Comparison of ENCODE assay signal across 34 cellular contexts in the genomic region with DNA sequence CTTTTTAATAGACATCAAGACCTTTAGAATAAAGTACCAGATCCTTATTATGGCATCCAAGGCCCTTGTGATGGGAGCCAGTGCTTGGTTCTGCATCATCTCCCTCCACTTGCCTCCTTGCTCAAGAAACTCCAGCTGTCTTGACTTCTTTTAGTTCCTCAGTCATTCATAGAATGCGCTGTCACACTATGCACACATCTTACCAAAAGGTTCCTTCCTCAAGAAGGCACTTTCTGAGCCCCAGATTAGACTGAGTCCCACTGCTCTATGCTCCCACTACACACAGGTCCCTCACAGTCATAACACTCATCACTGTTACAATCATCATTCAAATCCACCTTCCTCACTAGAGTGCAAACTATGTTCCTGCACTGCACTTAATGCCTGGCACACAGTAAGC. TPM values are rescaled to one million over a fixed set of nuclear protein-coding genes. Genes with fewer than 3 reads are reported as not detected.
DNase-seq lines count a peak whose midpoint lies in the region; ATAC-seq and TF ChIP-seq lines count a peak whose summit lies in the region.
"Had no signal": no experiment of that assay in that cellular context is flagged by ENCODE, and none has a peak within 500 bp of the region (broad histone marks: within the 10 kb centered on the region; RNA-seq: fewer than 3 reads in every experiment).

No MANE protein-coding gene starts in this region.

- H2AFZ ChIP-seq in PC-9, result no peak overlapping the region

- no peaks in the 10 kb centered on the region for H4K20me1 ChIP-seq in PC-9 (ENCODE audit: insufficient read depth)

- H3K36me3 ChIP-seq in PC-9 (ENCODE audit: low read depth), result no peaks in the 10 kb centered on the region
- H3K36me3 ChIP-seq: BE2C, brain microvascular endothelial cell, gastroesophageal sphincter, ovary had no signal

- BruUV-seq in PC-9 (replicated peaks; lab: Mats Ljungman, UMichigan), result no TSS peak

- peak overlapping the region; percentile 27 for H3K4me3 Mint-ChIP-seq in dendritic cell treated with granulocyte-macrophage colony-stimulating factor and Interleukin-4, amounts not matched to agents 40 ng/mL and 50 ng/mL, for 4 days
- H3K4me3 Mint-ChIP-seq in mesothelial cell of epicardium, result no peak overlapping the region
- H3K4me3 Mint-ChIP-seq: activated CD4-positive, alpha-beta memory T cell treated with anti-CD3 and anti-CD28 coated beads for 36 hours; activated naive CD4-positive, alpha-beta T cell treated with anti-CD3 and anti-CD28 coated beads, Interleukin-2, amount 10 ng/mL, durations not matched to agents 7 days and 5 days; nephron; type B pancreatic cell had no signal

- intact Hi-C loops in dendritic cell treated with granulocyte-macrophage colony-stimulating factor and Interleukin-4, amounts not matched to agents 40 ng/mL and 50 ng/mL, for 4 days (cut with micrococcal nuclease), result loop anchor here (5.0 kb wide), 1 partner anchor 33 kb away; no protein-coding TSS in a partner anchor
- intact Hi-C loops in PC-9 (cut with micrococcal nuclease; ENCODE audit: unreplicated experiment), result no loop called here

- H3K9me3 Mint-ChIP-seq in dendritic cell treated with granulocyte-macrophage colony-stimulating factor and Interleukin-4, amounts not matched to agents 40 ng/mL and 50 ng/mL, for 4 days, result no peaks in the 10 kb centered on the region
- H3K9me3 Mint-ChIP-seq in mesothelial cell of epicardium, result no peaks in the 10 kb centered on the region
- H3K9me3 Mint-ChIP-seq: activated CD4-positive, alpha-beta memory T cell treated with anti-CD3 and anti-CD28 coated beads for 36 hours; activated naive CD4-positive, alpha-beta T cell treated with anti-CD3 and anti-CD28 coated beads, Interleukin-2, amount 10 ng/mL, durations not matched to agents 7 days and 5 days; nephron; type B pancreatic cell had no signal

- no peaks in the 10 kb centered on the region for H3K9me2 ChIP-seq in PC-9 (ENCODE audit: insufficient read depth)

- DNase-seq in CD1c-positive myeloid dendritic cell (ENCODE audit: extremely low spot score), result peak; percentile 39
- DNase-seq in PC-9, result no peak
- DNase-seq in hippocampal formation (lab: John Stamatoyannopoulos, UW), result no peak
- no peak for DNase-seq in mesothelial cell of epicardium (ENCODE audit: low spot score in 2 of 2, unreplicated experiment in 2 of 2)
- no peak for DNase-seq in NCI-H69 (lab: John Stamatoyannopoulos, UW)
- DNase-seq: activated CD4-positive, alpha-beta memory T cell treated with anti-CD3 and anti-CD28 coated beads for 36 hours; activated CD8-positive, alpha-beta memory T cell treated with anti-CD3 and anti-CD28 coated beads, Interleukin-2, amount 50 U/mL, for 4 hours; activated naive CD4-positive, alpha-beta T cell treated with anti-CD3 and anti-CD28 coated beads, Interleukin-2, amount 10 ng/mL, durations not matched to agents 7 days and 5 days; amygdala; BE2C; brain microvascular endothelial cell; H7; hypothalamus; MM.1S; mucosa of descending colon; NCI-H1417; NCI-H2081; NCI-H524 treated with DMSO at 0.1 percent for 48 hours; ovary; retina; Right ventricle myocardium superior; stimulated activated naive CD4-positive, alpha-beta T cell; T-helper 2 cell had no signal

- H3K79me2 ChIP-seq in PC-9 (ENCODE audit: low read depth), result no peaks in the 10 kb centered on the region

- no peaks in the 10 kb centered on the region for H3F3A ChIP-seq in PC-9 (ENCODE audit: insufficient read depth, low read depth)

- no peaks in the 10 kb centered on the region for H3K27me3 ChIP-seq in PC-9 (ENCODE audit: insufficient read depth, low read depth)
- H3K27me3 ChIP-seq: BE2C, brain microvascular endothelial cell, gastroesophageal sphincter, ovary had no signal

- no peaks in the 10 kb centered on the region for H3K36me3 Mint-ChIP-seq in dendritic cell treated with granulocyte-macrophage colony-stimulating factor and Interleukin-4, amounts not matched to agents 40 ng/mL and 50 ng/mL, for 4 days (ENCODE audit: low read depth)
- no peaks in the 10 kb centered on the region for H3K36me3 Mint-ChIP-seq in mesothelial cell of epicardium
- H3K36me3 Mint-ChIP-seq: activated CD4-positive, alpha-beta memory T cell treated with anti-CD3 and anti-CD28 coated beads for 36 hours; activated naive CD4-positive, alpha-beta T cell treated with anti-CD3 and anti-CD28 coated beads, Interleukin-2, amount 10 ng/mL, durations not matched to agents 7 days and 5 days; type B pancreatic cell had no signal

- CTCF ChIA-PET in PC-9 (lab: Charles Lee), result interaction anchor here (0.5 kb wide), 1 partner anchor 304 kb away, joined by 3 read pairs; no protein-coding TSS in a partner anchor

- no peaks in the 10 kb centered on the region for H3K27me3 Mint-ChIP-seq in dendritic cell treated with granulocyte-macrophage colony-stimulating factor and Interleukin-4, amounts not matched to agents 40 ng/mL and 50 ng/mL, for 4 days
- H3K27me3 Mint-ChIP-seq in mesothelial cell of epicardium (ENCODE audit: low read depth), result no peaks in the 10 kb centered on the region
- H3K27me3 Mint-ChIP-seq: activated CD4-positive, alpha-beta memory T cell treated with anti-CD3 and anti-CD28 coated beads for 36 hours; type B pancreatic cell had no signal

- H3K4me1 ChIP-seq in PC-9 (replicated peaks; ENCODE audit: insufficient read depth), result no peaks in the 10 kb centered on the region
- H3K4me1 ChIP-seq: BE2C, gastroesophageal sphincter had no signal

- TF ChIP-seq CTCF in PC-9 (conservative IDR thresholded peaks at IDR 0.05) (no peak), mesothelial cell of epicardium (IDR thresholded peaks at IDR 0.05; ENCODE audit: unreplicated experiment) (no peak)

- peaks cover 48% of the 10 kb centered on the region for H3K4me1 Mint-ChIP-seq in dendritic cell treated with granulocyte-macrophage colony-stimulating factor and Interleukin-4, amounts not matched to agents 40 ng/mL and 50 ng/mL, for 4 days (ENCODE audit: low read depth)
- no peaks in the 10 kb centered on the region for H3K4me1 Mint-ChIP-seq in mesothelial cell of epicardium
- H3K4me1 Mint-ChIP-seq: activated naive CD4-positive, alpha-beta T cell treated with anti-CD3 and anti-CD28 coated beads, Interleukin-2, amount 10 ng/mL, durations not matched to agents 7 days and 5 days; nephron had no signal

- H3K9me3 ChIP-seq in PC-9 (ENCODE audit: insufficient read depth, low read depth), result no peaks in the 10 kb centered on the region
- H3K9me3 ChIP-seq: BE2C, gastroesophageal sphincter, mucosa of descending colon, ovary had no signal

- H3K4me3 ChIP-seq in PC-9, result no peak overlapping the region
- H3K4me3 ChIP-seq: gastroesophageal sphincter, lung, mucosa of descending colon, ovary, skin epidermis had no signal

- H3K27ac ChIP-seq in PC-9, result no peak overlapping the region
- H3K27ac ChIP-seq: brain microvascular endothelial cell, gastroesophageal sphincter, ovary, skin epidermis had no signal

- H3K27ac Mint-ChIP-seq in dendritic cell treated with granulocyte-macrophage colony-stimulating factor and Interleukin-4, amounts not matched to agents 40 ng/mL and 50 ng/mL, for 4 days, result peak overlapping the region; percentile 89
- no peak overlapping the region for H3K27ac Mint-ChIP-seq in mesothelial cell of epicardium
- H3K27ac Mint-ChIP-seq: activated CD4-positive, alpha-beta memory T cell treated with anti-CD3 and anti-CD28 coated beads for 36 hours; activated naive CD4-positive, alpha-beta T cell treated with anti-CD3 and anti-CD28 coated beads, Interleukin-2, amount 10 ng/mL, durations not matched to agents 7 days and 5 days; nephron; type B pancreatic cell had no signal

- no peak overlapping the region for H3K4me2 ChIP-seq in PC-9

- POLR2A ChIA-PET in PC-9 (lab: Charles Lee; ENCODE audit: unreplicated experiment), result no interaction called here

- ATAC-seq in GM19025 (IDR thresholded peaks at IDR 0.05; ENCODE audit: low read depth, unreplicated experiment), result peak; percentile 57
- ATAC-seq in HG03045 (IDR thresholded peaks at IDR 0.05; ENCODE audit: unreplicated experiment), result peak; percentile 61
- ATAC-seq: activated CD4-positive, CD25-positive, alpha-beta regulatory T cell treated with anti-CD3 and anti-CD28 coated beads, Interleukin-2, amount 50 U/mL, for 24 hours; gastroesophageal sphincter; HepG2; mucosa of descending colon; Panc1 had no signal

RNA-seq across cellular contexts. Expression of gene ITM2B, which starts 57.8 kb away (rescaled TPM):
- total RNA-seq in PC-9 (2021) (136 and 155 TPM in 2 replicates), mesothelial cell of epicardium (244 to 250 TPM (median 249 TPM) in 3 replicates)
